Comparison of ENCODE assay signal across 8 cellular contexts in the genomic region with DNA sequence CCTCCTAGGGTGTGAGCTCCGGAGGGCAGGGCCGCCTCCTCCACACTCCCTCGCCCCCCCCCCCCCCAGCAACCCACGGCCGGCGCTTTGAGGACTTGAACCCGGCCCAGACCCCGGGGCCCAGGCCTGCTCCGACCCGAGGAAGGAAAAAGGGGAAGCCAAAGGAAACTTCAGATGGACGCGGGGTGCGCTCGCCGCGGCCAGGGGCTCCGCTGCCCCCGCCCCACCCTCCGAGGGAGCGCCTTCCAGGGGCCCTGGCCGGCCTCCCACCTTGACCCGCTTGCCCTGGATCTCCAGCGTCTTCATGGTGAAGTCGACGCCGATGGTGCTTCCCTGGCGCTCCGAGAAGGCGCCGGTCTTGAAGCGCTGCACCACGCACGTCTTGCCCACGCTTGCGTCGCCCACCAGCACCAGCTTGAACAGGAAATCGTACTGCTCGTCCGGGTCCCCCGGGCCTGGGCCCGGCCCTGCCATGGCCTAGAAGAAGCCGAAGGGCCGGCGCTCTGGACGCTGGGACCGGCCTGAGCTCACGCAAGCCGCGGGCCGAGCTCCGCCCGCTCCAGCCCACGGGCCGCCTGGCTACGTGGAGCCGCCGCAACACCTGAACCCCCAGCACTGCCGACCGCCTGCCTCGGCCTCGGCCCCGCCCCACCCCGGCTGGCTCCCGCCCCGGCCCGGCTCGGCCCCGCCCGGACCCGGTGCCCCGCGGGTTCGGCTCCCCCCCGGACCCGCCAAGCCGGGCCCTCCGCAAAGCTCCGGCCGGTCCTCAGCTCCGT. TPM values are rescaled to one million over a fixed set of nuclear protein-coding genes. Genes with fewer than 3 reads are reported as not detected.
DNase-seq lines count a peak whose midpoint lies in the region; TF ChIP-seq lines count a peak whose summit lies in the region.

No MANE protein-coding gene starts in this region.

- H3K4me3 ChIP-seq in prostate gland, result peak overlapping the region; percentile 77 to 97

- H3K4me1 ChIP-seq in prostate gland (replicated peaks), result peaks cover 10% of the 10 kb centered on the region

- intact Hi-C loops in prostate gland (cut with DNase I), result no loop called here

- TF ChIP-seq POLR2A in prostate gland (IDR thresholded peaks at IDR 0.05), result peak; percentile 52

- no peaks in the 10 kb centered on the region for H3K9me3 ChIP-seq in prostate gland

- no peaks in the 10 kb centered on the region for H3K36me3 ChIP-seq in prostate gland

- peak overlapping the region; percentile 92 to 94 for H3K27ac ChIP-seq in prostate gland

- H3K27me3 ChIP-seq in prostate gland (replicated peaks; ENCODE audit: insufficient read depth), result no peaks in the 10 kb centered on the region

- WGBS in prostate gland, result under 1% methylated on average over 36 of the region's 80 CpGs

- TF ChIP-seq CTCF in prostate gland (IDR thresholded peaks at IDR 0.05), result no peak

- DNase-seq in stimulated activated CD4-positive, alpha-beta T cell treated with anti-CD3 and anti-CD28 coated beads, Interleukin-2, amount 100 ng/mL, for 4 hours (ENCODE audit: low read depth), result peak; percentile 57
- no peak for DNase-seq in stimulated activated CD4-positive, alpha-beta T cell treated with anti-CD3 and anti-CD28 coated beads, Interleukin-1b, Interleukin-23, amount 100 ng/mL, for 48 hours
- DNase-seq in Kasumi-1 (lab: John Stamatoyannopoulos, UW) (peak; percentile 45 to 47), germinal center (ENCODE audit: low spot score) (peak; percentile 29), prostate gland (ENCODE audit: low spot score) (no peak), mesenteric fat pad (ENCODE audit: low spot score) (no peak), NCI-H1694 treated with DMSO at 0.1 percent for 48 hours (lab: John Stamatoyannopoulos, UW) (no peak)
- DNase-seq in activated effector memory CD4-positive, alpha-beta T cell treated with anti-CD3 and anti-CD28 coated beads, Interleukin-2, amount 50 U/mL, for 16 hours, result peak; percentile 81

RNA-seq across cellular contexts. Expression of gene RAB43, which starts 0.4 kb away (rescaled TPM):
- 10 to 100 TPM; 35.9 to 52.3 TPM for total RNA-seq in prostate gland
- 33.0 TPM for total RNA-seq in mesenteric fat pad

RNA-seq across cellular contexts. Expression of gene ISY1, which starts 39.7 kb away (rescaled TPM):
- total RNA-seq in prostate gland (10 to 100 TPM; 22.3 to 29.1 TPM), mesenteric fat pad (23.4 TPM)

Comparison
In these comparisons a context has a peak if more than half of its experiments do, and no peak if none do; other contexts are left out.
1. DNase-seq: peak in stimulated activated CD4-positive, alpha-beta T cell treated with anti-CD3 and anti-CD28 coated beads, Interleukin-2, amount 100 ng/mL, for 4 hours (single experiment), Kasumi-1 (2 of 2), activated effector memory CD4-positive, alpha-beta T cell treated with anti-CD3 and anti-CD28 coated beads, Interleukin-2, amount 50 U/mL, for 16 hours (single experiment) and germinal center (single experiment); none in stimulated activated CD4-positive, alpha-beta T cell treated with anti-CD3 and anti-CD28 coated beads, Interleukin-1b, Interleukin-23, amount 100 ng/mL, for 48 hours (single experiment), prostate gland (single experiment), mesenteric fat pad (single experiment) and NCI-H1694 treated with DMSO at 0.1 percent for 48 hours (single experiment).